Comparison of ENCODE assay signal across 8 cellular contexts in genomic region chr16:21820028-21820907, GRCh38. TPM values are rescaled to one million over a fixed set of nuclear protein-coding genes. Genes with fewer than 3 reads are reported as not detected.
A peak's percentile ranks its signal among the peaks of the same experiment; 100 is the strongest.
DNase-seq lines count a peak whose midpoint lies in the region; ATAC-seq, FAIRE-seq and TF ChIP-seq lines count a peak whose summit lies in the region.
"Not testable (repeated sequence)": the region's sequence is repeated elsewhere in the genome, so short reads cannot be mapped to it uniquely, and the experiment has no call there.

No MANE protein-coding gene starts in this region.

- H3K4me1 Mint-ChIP-seq in central memory CD8-positive, alpha-beta T cell: peaks cover 20% of the 10 kb centered on the region

- not testable (repeated sequence) for H3K4me1 ChIP-seq in kidney (ENCODE audit: control insufficient read depth in 1 of 2, insufficient read depth in 1 of 2, low read depth in 1 of 2, low read length in 2 of 2)

- H3K4me3 Mint-ChIP-seq in central memory CD8-positive, alpha-beta T cell: peak overlapping the region; percentile 90

- H3K27ac ChIP-seq in kidney (ENCODE audit: low read depth in 2 of 2, low read length in 2 of 2): peak overlapping the region; percentile 65 to 75

- not testable (repeated sequence) for H3K9me3 ChIP-seq in kidney (ENCODE audit: control insufficient read depth in 1 of 2, low read length in 2 of 2)

- ATAC-seq in GM18907 (IDR thresholded peaks at IDR 0.05; ENCODE audit: unreplicated experiment): peak; percentile 92
- ATAC-seq in HG03139 (IDR thresholded peaks at IDR 0.05; ENCODE audit: unreplicated experiment): peak; percentile 89
- peak; percentile 89 for ATAC-seq in central memory CD8-positive, alpha-beta T cell (replicated peaks; ENCODE audit: extremely low read depth, poor library complexity, severe bottlenecking)

- not testable (repeated sequence) for H3K9me3 Mint-ChIP-seq in central memory CD8-positive, alpha-beta T cell

- not testable (repeated sequence) for H3K36me3 ChIP-seq in kidney (ENCODE audit: control insufficient read depth in 1 of 2, insufficient read depth in 2 of 2, low read length in 2 of 2)

- H3K36me3 Mint-ChIP-seq in central memory CD8-positive, alpha-beta T cell (ENCODE audit: insufficient read depth): peaks cover 23% of the 10 kb centered on the region

- intact Hi-C loops in kidney (cut with DNase I): not testable (repeated sequence)

- FAIRE-seq in kidney (lab: Jason Lieb, UNC): not testable (repeated sequence)

- not testable (repeated sequence) for H3K27me3 Mint-ChIP-seq in central memory CD8-positive, alpha-beta T cell

- peak overlapping the region; percentile 67 to 69 for H3K9ac ChIP-seq in kidney (ENCODE audit: low read length in 2 of 2)

- CTCF ChIA-PET in AG04449 (lab: Yijun Ruan, JAX): interaction anchor here (1.2 to 1.7 kb wide), 2 partner anchors 368 to 369 kb away, joined by 3 to 4 read pairs; no protein-coding TSS in a partner anchor

- peak overlapping the region; percentile 63 for H3K4me3 ChIP-seq in AG04449 (ENCODE audit: low read depth, low read length)
- peak overlapping the region; percentile 76 to 81 for H3K4me3 ChIP-seq in kidney (ENCODE audit: low read length in 2 of 2)

- TF ChIP-seq CTCF in AG04449 (IDR thresholded peaks at IDR 0.05; ENCODE audit: insufficient read depth, low read length, missing control alignments); kidney (IDR thresholded peaks at IDR 0.05; ENCODE audit: borderline replicate concordance, extremely low read depth, insufficient read depth): not testable (repeated sequence)

- H3K27ac Mint-ChIP-seq in central memory CD8-positive, alpha-beta T cell (ENCODE audit: low read depth): peak overlapping the region; percentile 99

- not testable (repeated sequence) for DNase-seq in AG04449 (ENCODE audit: low read depth, low spot score)
- DNase-seq in NCI-H2227 (lab: John Stamatoyannopoulos, UW; ENCODE audit: unreplicated experiment): peak; percentile 93
- DNase-seq in activated CD4-positive, CD25-positive, alpha-beta regulatory T cell treated with anti-CD3 and anti-CD28 coated beads, Interleukin-2, amount 50 U/mL, for 72 hours: peak; percentile 71
- DNase-seq in central memory CD8-positive, alpha-beta T cell (ENCODE audit: low spot score in 2 of 2): peak; percentile 40 to 45
- peak; percentile 92 for DNase-seq in kidney
- peak; percentile 26 for DNase-seq in smooth muscle cell of the brain vasculature (ENCODE audit: low read depth, low spot score)

- POLR2A ChIA-PET in AG04449 (lab: Yijun Ruan, JAX): interaction anchor here (0.8 kb wide), 1 partner anchor 133 kb away, joined by 3 read pairs; the partner anchor contains the start of gene UQCRC2

RNA-seq across cellular contexts. Expression of gene NPIPB4, which starts 37.3 kb away (rescaled TPM):
- 188 TPM for total RNA-seq in kidney
- polyA plus RNA-seq in kidney (ENCODE audit: insufficient read depth, low read depth, low replicate concordance): 6.0 TPM
